ENCODE assay signal across 12 cellular contexts in genomic region chr7:134457166-134457565, GRCh38. TPM values are rescaled to one million over a fixed set of nuclear protein-coding genes. Genes with fewer than 3 reads are reported as not detected.
DNase-seq lines count a peak whose midpoint lies in the region; ATAC-seq and TF ChIP-seq lines count a peak whose summit lies in the region.
"Had no signal": no experiment of that assay in that cellular context is flagged by ENCODE, and none has a peak within 500 bp of the region (broad histone marks: within the 10 kb centered on the region; RNA-seq: fewer than 3 reads in every experiment).

No MANE protein-coding gene starts in this region.

- no peaks in the 10 kb centered on the region for H3K9me3 ChIP-seq in Loucy (ENCODE audit: insufficient read depth, low read depth, low read length)
- H3K9me3 ChIP-seq in mammary epithelial cell (replicated peaks; ENCODE audit: insufficient read depth, low read length): no peaks in the 10 kb centered on the region
- H3K9me3 ChIP-seq: MG63, SJSA1, transverse colon had no signal

- in situ Hi-C loops in mammary epithelial cell (cut with MboI; ENCODE audit: low sequenced_read_pairs in 2 of 2): no loop called here

- H3K27me3 ChIP-seq in Loucy (ENCODE audit: insufficient read depth, low read length, poor library complexity, severe bottlenecking) (no peaks in the 10 kb centered on the region), mammary epithelial cell (ENCODE audit: insufficient read depth, low read length) (no peaks in the 10 kb centered on the region)
- H3K27me3 ChIP-seq: MG63, SJSA1, transverse colon had no signal

- H3K27ac ChIP-seq in mammary epithelial cell (ENCODE audit: insufficient read depth, low read depth, low read length): no peak overlapping the region
- H3K27ac ChIP-seq: SJSA1 had no signal

- peak overlapping the region; percentile 81 for H3K4me3 Mint-ChIP-seq in T-helper 1 cell treated with Interleukin-12 subunit alpha and Interleukin-12 subunit beta and Interleukin-4 antibody, amounts not matched to agents 30 μg/mL and 1 μg/mL, for 36 hours
- H3K4me3 Mint-ChIP-seq in nephron: peak overlapping the region; percentile 87 to 90 (median 89)

- H3F3A ChIP-seq in Loucy (ENCODE audit: low read depth): no peaks in the 10 kb centered on the region

- dilution Hi-C loops in mammary epithelial cell (cut with HindIII; ENCODE audit: low sequenced_read_pairs): no loop called here

- peak overlapping the region; percentile 73 for H3K9ac ChIP-seq in Loucy (ENCODE audit: low read depth, low read length, poor library complexity, severe bottlenecking)
- H3K9ac ChIP-seq in mammary epithelial cell (ENCODE audit: insufficient read depth, low read length): no peak overlapping the region

- no peaks in the 10 kb centered on the region for H3K9me2 ChIP-seq in Loucy (replicated peaks; ENCODE audit: low read depth, low read length)

- H4K20me1 ChIP-seq in Loucy (ENCODE audit: insufficient read depth, low read length, poor library complexity, severe bottlenecking) (peaks cover 15% of the 10 kb centered on the region), mammary epithelial cell (ENCODE audit: insufficient read depth, low read length) (no peaks in the 10 kb centered on the region)

- H2AFZ ChIP-seq in Loucy (ENCODE audit: low read length): no peak overlapping the region
- no peak overlapping the region for H2AFZ ChIP-seq in mammary epithelial cell (ENCODE audit: low read depth, low read length)

- no peaks in the 10 kb centered on the region for H3K27me3 Mint-ChIP-seq in T-helper 1 cell treated with Interleukin-12 subunit alpha and Interleukin-12 subunit beta and Interleukin-4 antibody, amounts not matched to agents 30 μg/mL and 1 μg/mL, for 36 hours (ENCODE audit: low read depth)
- H3K27me3 Mint-ChIP-seq in nephron (ENCODE audit: low read depth): no peaks in the 10 kb centered on the region

- no peak for ATAC-seq in HG02870 (IDR thresholded peaks at IDR 0.05; ENCODE audit: unreplicated experiment)

- no peak for DNase-seq in T-helper 1 cell
- no peak for DNase-seq in mammary epithelial cell
- no peak for DNase-seq in CD1c-positive myeloid dendritic cell (ENCODE audit: extremely low spot score)
- DNase-seq in GM10248 (ENCODE audit: extremely low spot score): no peak
- DNase-seq: ACHN, MG63, transverse colon had no signal

- H3K79me2 ChIP-seq in Loucy (ENCODE audit: insufficient read depth, low read length) (peaks cover 31% of the 10 kb centered on the region), mammary epithelial cell (ENCODE audit: insufficient read depth, low read length) (peaks cover 62% of the 10 kb centered on the region)

- peak overlapping the region; percentile 86 for H3K4me2 ChIP-seq in Loucy (ENCODE audit: low read depth, low read length, poor library complexity, severe bottlenecking)
- H3K4me2 ChIP-seq in mammary epithelial cell (ENCODE audit: insufficient read depth, low read depth, low read length): peak overlapping the region; percentile 18

- H3K4me1 Mint-ChIP-seq in T-helper 1 cell treated with Interleukin-12 subunit alpha and Interleukin-12 subunit beta and Interleukin-4 antibody, amounts not matched to agents 30 μg/mL and 1 μg/mL, for 36 hours (ENCODE audit: low read depth): peaks cover 48% of the 10 kb centered on the region
- H3K4me1 Mint-ChIP-seq in nephron: peaks cover 45% of the 10 kb centered on the region

- BruUV-seq in mammary epithelial cell (replicated peaks; lab: Mats Ljungman, UMichigan): no TSS peak

- H3K9me3 Mint-ChIP-seq in T-helper 1 cell treated with Interleukin-12 subunit alpha and Interleukin-12 subunit beta and Interleukin-4 antibody, amounts not matched to agents 30 μg/mL and 1 μg/mL, for 36 hours: no peaks in the 10 kb centered on the region
- H3K9me3 Mint-ChIP-seq in nephron: no peaks in the 10 kb centered on the region

- WGBS in mammary epithelial cell (ENCODE audit: low coverage, missing lambda C conversion rate): 96% methylated on average over 2 of the region's 2 CpGs

- no peak for TF ChIP-seq CTCF in Loucy (conservative IDR thresholded peaks at IDR 0.05; ENCODE audit: low read length)
- no peak for TF ChIP-seq CTCF in mammary epithelial cell (conservative IDR thresholded peaks at IDR 0.05 in 1 of 2, IDR thresholded peaks at IDR 0.05 in 1 of 2; ENCODE audit: extremely low read depth in 1 of 2, insufficient read depth in 1 of 2, low read depth in 1 of 2, low read length in 2 of 2)
- TF ChIP-seq CTCF in nephron (IDR thresholded peaks at IDR 0.05; ENCODE audit: unreplicated experiment in 3 of 3): no peak
- TF ChIP-seq CTCF in GM10248 (IDR thresholded peaks at IDR 0.05; ENCODE audit: control extremely low read depth, extremely low read depth, low read depth, missing control alignments): no peak

- H3K4me1 ChIP-seq in Loucy (ENCODE audit: insufficient read depth, low read length, poor library complexity, severe bottlenecking): peaks cover 31% of the 10 kb centered on the region
- peaks cover 12% of the 10 kb centered on the region for H3K4me1 ChIP-seq in mammary epithelial cell (ENCODE audit: insufficient read depth, low read length)

- POLR2A ChIA-PET in GM10248 (lab: Yijun Ruan, JAX): no interaction called here

- no peak overlapping the region for H3K27ac Mint-ChIP-seq in T-helper 1 cell treated with Interleukin-12 subunit alpha and Interleukin-12 subunit beta and Interleukin-4 antibody, amounts not matched to agents 30 μg/mL and 1 μg/mL, for 36 hours
- peak overlapping the region in 1 of 3 experiments; percentile 53 for H3K27ac Mint-ChIP-seq in nephron

- H3K4me3 ChIP-seq in Loucy (ENCODE audit: low read length, poor library complexity, severe bottlenecking) (peak overlapping the region; percentile 76), mammary epithelial cell (replicated peaks in 1 of 3; ENCODE audit: insufficient read depth in 1 of 3, low read depth in 2 of 3, low read length in 3 of 3) (no peak overlapping the region)
- H3K4me3 ChIP-seq: MG63 had no signal

- H3K36me3 ChIP-seq in Loucy (ENCODE audit: insufficient read depth, low read length) (no peaks in the 10 kb centered on the region), mammary epithelial cell (ENCODE audit: insufficient read depth, low read length) (peaks cover 3% of the 10 kb centered on the region)
- H3K36me3 ChIP-seq: MG63, transverse colon had no signal

- intact Hi-C loops in mammary epithelial cell (cut with micrococcal nuclease): no loop called here

- H3K36me3 Mint-ChIP-seq in T-helper 1 cell treated with Interleukin-12 subunit alpha and Interleukin-12 subunit beta and Interleukin-4 antibody, amounts not matched to agents 30 μg/mL and 1 μg/mL, for 36 hours (ENCODE audit: low read depth): peaks cover 19% of the 10 kb centered on the region
- H3K36me3 Mint-ChIP-seq in nephron (ENCODE audit: low read depth): peaks cover 14% of the 10 kb centered on the region

- CTCF ChIA-PET in mammary epithelial cell (lab: Charles Lee; ENCODE audit: low non-redundant PET): no interaction called here
- CTCF ChIA-PET in GM10248 (lab: Yijun Ruan, JAX): interaction anchor here (1.3 to 3.7 kb wide), 5 partner anchors 9 to 91 kb away, joined by 3 to 26 read pairs (median 12); no protein-coding TSS in a partner anchor

RNA-seq across cellular contexts. Expression of gene AKR1B1, which starts 1.7 kb away (rescaled TPM):
- total RNA-seq in mammary epithelial cell: 100 to 1,000 TPM in 1 of 2 donors, 10 to 100 TPM in 1; 78.9 to 137 TPM
- 286 TPM for polyA plus RNA-seq in mammary epithelial cell
- polyA minus RNA-seq in mammary epithelial cell: 117 TPM
